In the genomic region with DNA sequence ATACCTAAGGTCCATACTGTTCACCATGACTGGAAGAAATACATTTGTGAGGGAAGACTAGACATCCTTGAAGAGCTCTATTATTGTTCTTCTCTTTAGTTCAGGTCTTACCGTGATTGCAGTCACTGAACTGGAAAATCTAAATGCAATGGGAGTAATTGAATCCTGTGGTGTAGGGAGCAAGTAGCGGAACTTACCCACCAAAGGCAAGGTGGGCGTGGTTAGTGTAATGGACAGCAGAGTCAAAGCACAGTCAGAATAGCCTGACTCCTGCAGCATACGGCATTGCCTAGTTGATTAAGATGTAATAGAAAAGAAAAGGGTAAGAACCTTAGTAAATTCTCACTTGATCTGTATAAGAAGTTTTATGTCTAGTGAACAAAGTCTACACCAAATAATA, we compare ENCODE assay signal across 1 cellular context.
TF ChIP-seq lines count a peak whose summit lies in the region.

No MANE protein-coding gene starts in this region.

TF ChIP-seq in WTC11, 78 proteins besides CTCF, POLR2A, EP300 and RAD21 (continued from another document):
- no peak for TF ChIP-seq ARID4B (CRISPR knock-in tag; IDR thresholded peaks at IDR 0.05; ENCODE audit: borderline replicate concordance)
